1 cellular context compared by ENCODE assay signal in genomic region chrX:118761950-118762725, GRCh38.
TF ChIP-seq lines count a peak whose summit lies in the region.

No MANE protein-coding gene starts in this region.

TF ChIP-seq in GM23338, 12 proteins besides CTCF, POLR2A, EP300 and RAD21 (continued from another document):
- TF ChIP-seq ETS1 (IDR thresholded peaks at IDR 0.05): no peak
- TF ChIP-seq REST (IDR thresholded peaks at IDR 0.05; ENCODE audit: unreplicated experiment): no peak
- no peak for TF ChIP-seq CREB1 (CRISPR knock-in tag; IDR thresholded peaks at IDR 0.05; ENCODE audit: low read depth)
- no peak for TF ChIP-seq EZH2phosphoT487 (IDR thresholded peaks at IDR 0.05; ENCODE audit: unreplicated experiment)
- no peak for TF ChIP-seq ZNF114 (CRISPR knock-in tag; IDR thresholded peaks at IDR 0.05)
- no peak for TF ChIP-seq EZH2 (IDR thresholded peaks at IDR 0.05; ENCODE audit: low read depth, unreplicated experiment)
